Comparison of ENCODE assay signal across 1 cellular context in the genomic region with DNA sequence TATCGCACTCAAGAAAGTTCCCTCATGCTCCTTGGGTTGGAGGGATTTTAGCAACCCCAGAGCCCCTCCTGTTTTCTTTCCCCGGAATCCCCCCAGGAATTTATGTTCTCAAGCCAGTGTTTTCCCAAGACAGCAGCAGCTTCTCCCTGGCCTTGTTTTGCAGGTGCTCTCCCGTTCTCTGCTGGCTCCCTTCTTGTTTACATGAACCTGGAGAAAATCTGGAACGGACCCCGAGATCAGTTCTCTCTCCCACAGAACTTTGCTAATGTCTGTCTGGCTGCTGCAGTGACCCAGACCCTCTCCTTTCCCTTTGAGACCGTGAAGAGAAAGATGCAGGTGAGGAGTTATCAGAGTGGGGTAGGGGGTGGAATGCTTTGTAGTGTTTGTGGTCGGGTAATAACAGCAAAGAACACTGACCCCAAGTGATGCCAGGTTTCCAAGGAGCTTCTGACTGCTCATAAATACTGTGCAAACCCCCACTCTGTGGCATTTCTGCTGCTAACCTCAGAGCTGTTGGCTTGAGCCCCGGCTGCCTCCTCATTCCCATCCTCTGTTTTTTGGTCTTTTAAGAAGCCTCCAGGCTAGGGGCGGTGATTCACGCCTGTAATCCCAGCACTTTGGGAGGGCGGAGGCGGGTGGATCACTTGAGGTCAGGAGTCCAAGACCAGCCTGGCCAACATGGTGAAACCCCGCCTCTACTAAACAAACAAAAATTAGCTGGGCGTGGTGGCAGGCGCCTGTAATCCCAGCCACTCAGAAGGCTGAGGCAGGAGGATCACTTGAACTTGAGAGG.
TF ChIP-seq lines count a peak whose summit lies in the region.

No MANE protein-coding gene starts in this region.

TF ChIP-seq in K562, 482 proteins besides CTCF, POLR2A, EP300 and RAD21:
- TF ChIP-seq SREBF2 (CRISPR knock-in tag; IDR thresholded peaks at IDR 0.05) (no peak), IFI16 (CRISPR knock-in tag; IDR thresholded peaks at IDR 0.05) (no peak), HNRNPH1 (optimal IDR thresholded peaks at IDR 0.05; ENCODE audit: low read depth, low read length) (no peak), DPF2 (IDR thresholded peaks at IDR 0.05) (peak; percentile 40; the same call in 1 of the 2 replicates), ARID1B (IDR thresholded peaks at IDR 0.05) (peak; percentile 55), CAMTA2 (CRISPR knock-in tag; conservative IDR thresholded peaks at IDR 0.05) (no peak), NBN (IDR thresholded peaks at IDR 0.05; ENCODE audit: low read depth) (0 out of 2 replicates have a peak, but pooled peaks have one; percentile 43), ZNF778 (CRISPR knock-in tag; IDR thresholded peaks at IDR 0.05) (no peak), NRF1 (conservative IDR thresholded peaks at IDR 0.05 in 1 of 2, IDR thresholded peaks at IDR 0.05 in 1 of 2) (peak; percentile 24 to 34; a peak in 3 of 4 replicates), CTBP1 (IDR thresholded peaks at IDR 0.05; ENCODE audit: borderline replicate concordance) (peak; percentile 42; the same call in 1 of the 2 replicates), LEF1 (IDR thresholded peaks at IDR 0.05) (peak; percentile 58), FOXA3 (CRISPR knock-in tag; conservative IDR thresholded peaks at IDR 0.05 in 1 of 2, IDR thresholded peaks at IDR 0.05 in 1 of 2) (peak in 1 of 2 experiments; percentile 34; a peak in 1 of 4 replicates), CXXC5 (CRISPR knock-in tag; IDR thresholded peaks at IDR 0.05) (peak; percentile 33; the same call in 1 of the 2 replicates), KDM1A (IDR thresholded peaks at IDR 0.05) (peak; percentile 68; a peak in 3 of 4 replicates), ZKSCAN1 (IDR thresholded peaks at IDR 0.05; ENCODE audit: low read depth, low read length) (no peak), TFAM (CRISPR knock-in tag; conservative IDR thresholded peaks at IDR 0.05) (no peak), TBL1XR1 (IDR thresholded peaks at IDR 0.05; ENCODE audit: low read length in 2 of 2) (no peak), ATF1 (CRISPR knock-in tag; IDR thresholded peaks at IDR 0.05) (no peak), ATF1 (tag; IDR thresholded peaks at IDR 0.05) (no peak), CBFA2T3 (IDR thresholded peaks at IDR 0.05) (peak; percentile 34; the same call in 1 of the 2 replicates), KAT2B (IDR thresholded peaks at IDR 0.05; ENCODE audit: low read depth, low read length) (no peak), HMG20A (CRISPR knock-in tag; conservative IDR thresholded peaks at IDR 0.05) (no peak), ZNF354B (CRISPR knock-in tag; IDR thresholded peaks at IDR 0.05) (no peak), RAD51 (IDR thresholded peaks at IDR 0.05; ENCODE audit: borderline replicate concordance, low read depth) (no peak), JUND (IDR thresholded peaks at IDR 0.05; ENCODE audit: borderline replicate concordance, low read depth, low read length) (0 out of 2 replicates have a peak, but pooled peaks have one; percentile 29), JUND (tag; IDR thresholded peaks at IDR 0.05; ENCODE audit: borderline replicate concordance, low read depth, low read length) (no peak), SMAD4 (CRISPR knock-in tag; conservative IDR thresholded peaks at IDR 0.05) (no peak), RCOR1 (IDR thresholded peaks at IDR 0.05; ENCODE audit: borderline replicate concordance in 1 of 2, low read depth in 2 of 2, low read length in 2 of 2) (peak in 1 of 2 experiments; percentile 38; a peak in 1 of 4 replicates), NR2C2 (CRISPR knock-in tag; IDR thresholded peaks at IDR 0.05) (no peak), NR2C2 (tag; IDR thresholded peaks at IDR 0.05) (0 out of 2 replicates have a peak, but pooled peaks have one; percentile 41), CC2D1A (IDR thresholded peaks at IDR 0.05) (peak; percentile 98), HDAC1 (IDR thresholded peaks at IDR 0.05) (peak in 1 of 2 experiments; percentile 48; a peak in 1 of 4 replicates), EGR1 (conservative IDR thresholded peaks at IDR 0.05) (peak; percentile 71), SRSF1 (IDR thresholded peaks at IDR 0.05; ENCODE audit: low read depth, low read length) (no peak), ATF7 (IDR thresholded peaks at IDR 0.05) (peak; percentile 30; the same call in 1 of the 2 replicates), RBM17 (IDR thresholded peaks at IDR 0.05; ENCODE audit: borderline replicate concordance, low read depth, low read length) (no peak), ZKSCAN3 (CRISPR knock-in tag; IDR thresholded peaks at IDR 0.05) (no peak)
- TF ChIP-seq, protein P1, sequence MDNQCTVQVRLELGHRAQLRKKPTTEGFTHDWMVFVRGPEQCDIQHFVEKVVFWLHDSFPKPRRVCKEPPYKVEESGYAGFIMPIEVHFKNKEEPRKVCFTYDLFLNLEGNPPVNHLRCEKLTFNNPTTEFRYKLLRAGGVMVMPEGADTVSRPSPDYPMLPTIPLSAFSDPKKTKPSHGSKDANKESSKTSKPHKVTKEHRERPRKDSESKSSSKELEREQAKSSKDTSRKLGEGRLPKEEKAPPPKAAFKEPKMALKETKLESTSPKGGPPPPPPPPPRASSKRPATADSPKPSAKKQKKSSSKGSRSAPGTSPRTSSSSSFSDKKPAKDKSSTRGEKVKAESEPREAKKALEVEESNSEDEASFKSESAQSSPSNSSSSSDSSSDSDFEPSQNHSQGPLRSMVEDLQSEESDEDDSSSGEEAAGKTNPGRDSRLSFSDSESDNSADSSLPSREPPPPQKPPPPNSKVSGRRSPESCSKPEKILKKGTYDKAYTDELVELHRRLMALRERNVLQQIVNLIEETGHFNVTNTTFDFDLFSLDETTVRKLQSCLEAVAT (IDR thresholded peaks at IDR 0.05): peak in 1 of 2 experiments; percentile 58; a peak in 1 of 4 replicates
- TF ChIP-seq, protein P2, sequence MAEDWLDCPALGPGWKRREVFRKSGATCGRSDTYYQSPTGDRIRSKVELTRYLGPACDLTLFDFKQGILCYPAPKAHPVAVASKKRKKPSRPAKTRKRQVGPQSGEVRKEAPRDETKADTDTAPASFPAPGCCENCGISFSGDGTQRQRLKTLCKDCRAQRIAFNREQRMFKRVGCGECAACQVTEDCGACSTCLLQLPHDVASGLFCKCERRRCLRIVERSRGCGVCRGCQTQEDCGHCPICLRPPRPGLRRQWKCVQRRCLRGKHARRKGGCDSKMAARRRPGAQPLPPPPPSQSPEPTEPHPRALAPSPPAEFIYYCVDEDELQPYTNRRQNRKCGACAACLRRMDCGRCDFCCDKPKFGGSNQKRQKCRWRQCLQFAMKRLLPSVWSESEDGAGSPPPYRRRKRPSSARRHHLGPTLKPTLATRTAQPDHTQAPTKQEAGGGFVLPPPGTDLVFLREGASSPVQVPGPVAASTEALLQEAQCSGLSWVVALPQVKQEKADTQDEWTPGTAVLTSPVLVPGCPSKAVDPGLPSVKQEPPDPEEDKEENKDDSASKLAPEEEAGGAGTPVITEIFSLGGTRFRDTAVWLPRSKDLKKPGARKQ (CRISPR knock-in tag; IDR thresholded peaks at IDR 0.05): no peak
- TF ChIP-seq, protein P3, sequence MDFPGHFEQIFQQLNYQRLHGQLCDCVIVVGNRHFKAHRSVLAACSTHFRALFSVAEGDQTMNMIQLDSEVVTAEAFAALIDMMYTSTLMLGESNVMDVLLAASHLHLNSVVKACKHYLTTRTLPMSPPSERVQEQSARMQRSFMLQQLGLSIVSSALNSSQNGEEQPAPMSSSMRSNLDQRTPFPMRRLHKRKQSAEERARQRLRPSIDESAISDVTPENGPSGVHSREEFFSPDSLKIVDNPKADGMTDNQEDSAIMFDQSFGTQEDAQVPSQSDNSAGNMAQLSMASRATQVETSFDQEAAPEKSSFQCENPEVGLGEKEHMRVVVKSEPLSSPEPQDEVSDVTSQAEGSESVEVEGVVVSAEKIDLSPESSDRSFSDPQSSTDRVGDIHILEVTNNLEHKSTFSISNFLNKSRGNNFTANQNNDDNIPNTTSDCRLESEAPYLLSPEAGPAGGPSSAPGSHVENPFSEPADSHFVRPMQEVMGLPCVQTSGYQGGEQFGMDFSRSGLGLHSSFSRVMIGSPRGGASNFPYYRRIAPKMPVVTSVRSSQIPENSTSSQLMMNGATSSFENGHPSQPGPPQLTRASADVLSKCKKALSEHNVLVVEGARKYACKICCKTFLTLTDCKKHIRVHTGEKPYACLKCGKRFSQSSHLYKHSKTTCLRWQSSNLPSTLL (IDR thresholded peaks at IDR 0.05): peak; percentile 94
- TF ChIP-seq, protein P4, sequence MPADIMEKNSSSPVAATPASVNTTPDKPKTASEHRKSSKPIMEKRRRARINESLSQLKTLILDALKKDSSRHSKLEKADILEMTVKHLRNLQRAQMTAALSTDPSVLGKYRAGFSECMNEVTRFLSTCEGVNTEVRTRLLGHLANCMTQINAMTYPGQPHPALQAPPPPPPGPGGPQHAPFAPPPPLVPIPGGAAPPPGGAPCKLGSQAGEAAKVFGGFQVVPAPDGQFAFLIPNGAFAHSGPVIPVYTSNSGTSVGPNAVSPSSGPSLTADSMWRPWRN (IDR thresholded peaks at IDR 0.05; ENCODE audit: low read depth): peak; percentile 20; the same call in 1 of the 2 replicates
